ENCODE assay signal across 18 cellular contexts in the genomic region with DNA sequence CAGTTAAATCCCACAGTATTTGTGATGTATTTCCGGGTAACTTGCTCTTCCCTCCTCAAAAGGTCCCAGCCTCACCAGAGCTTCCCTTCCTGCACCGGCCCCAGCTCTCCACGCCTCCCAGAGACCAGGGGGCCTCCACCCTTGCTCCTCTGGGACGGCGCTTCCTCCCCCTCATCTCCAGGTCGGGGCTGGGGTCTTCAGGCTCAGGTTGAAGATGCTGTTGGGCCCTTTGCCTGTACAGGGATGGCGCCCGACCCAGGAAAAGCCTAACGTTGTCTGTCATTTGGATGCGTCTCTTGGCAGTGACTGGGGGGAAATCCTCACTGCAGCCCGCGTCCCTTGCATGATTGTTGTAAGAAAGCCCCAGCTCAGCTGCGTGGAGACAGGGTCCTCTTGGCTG.
DNase-seq lines count a peak whose midpoint lies in the region; ATAC-seq and TF ChIP-seq lines count a peak whose summit lies in the region.
"Had no signal": no experiment of that assay in that cellular context is flagged by ENCODE, and none has a peak within 500 bp of the region (broad histone marks: within the 10 kb centered on the region; RNA-seq: fewer than 3 reads in every experiment).

No MANE protein-coding gene starts in this region.

- no peak overlapping the region for H3K27ac Mint-ChIP-seq in WTC11
- H3K27ac Mint-ChIP-seq: HFFc6 had no signal

- POLR2A ChIA-PET in WTC11 (lab: Charles Lee) = no interaction called here

- H3K4me1 Mint-ChIP-seq in WTC11 = no peaks in the 10 kb centered on the region

- H3K36me3 Mint-ChIP-seq in WTC11 = no peaks in the 10 kb centered on the region
- H3K36me3 Mint-ChIP-seq: CD4-positive, alpha-beta memory T cell had no signal

- peaks cover 58% of the 10 kb centered on the region for H3K4me1 ChIP-seq in BLaER1
- peaks cover 4% of the 10 kb centered on the region for H3K4me1 ChIP-seq in skeletal muscle satellite cell (ENCODE audit: control insufficient read depth, insufficient read depth, low read length)
- H3K4me1 ChIP-seq: HAP-1 had no signal

- no peak for TF ChIP-seq POLR2A in lower leg skin (IDR thresholded peaks at IDR 0.05)

- H3K9ac ChIP-seq in BLaER1 (no peak overlapping the region), skeletal muscle satellite cell (ENCODE audit: low read depth, low read length) (no peak overlapping the region)
- H3K9ac ChIP-seq: GM23248 had no signal

- intact Hi-C loops in lower leg skin (cut with DNase I; ENCODE audit: low total_unique reads) = loop anchor here (10.0 kb wide), 1 partner anchor 585 kb away; the partner anchor contains the start of gene SNTG2

- no peaks in the 10 kb centered on the region for H3K27me3 Mint-ChIP-seq in WTC11 (ENCODE audit: low read depth)

- no peaks in the 10 kb centered on the region for H3K9me3 Mint-ChIP-seq in WTC11
- H3K9me3 Mint-ChIP-seq: CD4-positive, alpha-beta memory T cell; HFFc6 had no signal

- H3K27me3 ChIP-seq in BLaER1 (no peaks in the 10 kb centered on the region), skeletal muscle satellite cell (ENCODE audit: control insufficient read depth, insufficient read depth, low read length) (peaks cover 14% of the 10 kb centered on the region)
- H3K27me3 ChIP-seq: BE2C had no signal

- no peak overlapping the region for H3K4me3 Mint-ChIP-seq in WTC11
- H3K4me3 Mint-ChIP-seq: CD4-positive, alpha-beta memory T cell; HFFc6 had no signal

- peaks cover 21% of the 10 kb centered on the region; the same call in 1 of the 2 replicates for H4K20me1 ChIP-seq in BLaER1

- H3K4me3 ChIP-seq in BLaER1 = no peak overlapping the region
- no peak overlapping the region for H3K4me3 ChIP-seq in skeletal muscle satellite cell (ENCODE audit: low read length)
- H3K4me3 ChIP-seq in lower leg skin (ENCODE audit: low read depth, poor library complexity, severe bottlenecking) = no peak overlapping the region
- H3K4me3 ChIP-seq: GM23248, HAP-1 had no signal

- H3K27ac ChIP-seq in BLaER1 = no peak overlapping the region
- H3K27ac ChIP-seq: GM23248 had no signal

- 82 to 89% methylated on average over 13 of the region's 13 CpGs for WGBS in lower leg skin, 2 donors

- DNase-seq in WTC11 (ENCODE audit: low spot score) (peak; percentile 6), lower leg skin (ENCODE audit: low spot score in 2 of 2) (no peak), NOMO-1 treated with DMSO at 0.1 percent for 48 hours (lab: John Stamatoyannopoulos, UW; ENCODE audit: unreplicated experiment) (no peak)
- DNase-seq: AML-193, BE2C, C1 segment of cervical spinal cord, Calu3, COR-L47, DMS53, DMS79 treated with DMSO at 0.1 percent for 48 hours, GF-D8, GM23248, HFFc6 had no signal

- ATAC-seq in WTC11 (no peak), GM19395 (IDR thresholded peaks at IDR 0.05; ENCODE audit: unreplicated experiment) (no peak)

- TF ChIP-seq CTCF in WTC11 (IDR thresholded peaks at IDR 0.05) (no peak), lower leg skin (IDR thresholded peaks at IDR 0.05) (no peak)

- H3K36me3 ChIP-seq in BLaER1 (no peaks in the 10 kb centered on the region), skeletal muscle satellite cell (ENCODE audit: insufficient read depth, low read length) (no peaks in the 10 kb centered on the region)
- H3K36me3 ChIP-seq: BE2C, HAP-1 had no signal

- H3K4me2 ChIP-seq in BLaER1 = peak overlapping the region; percentile 72; the same call in 1 of the 2 replicates
- peak overlapping the region; percentile 74 for H3K4me2 ChIP-seq in skeletal muscle satellite cell (ENCODE audit: low read length)

- H3K9me3 ChIP-seq in BLaER1 = no peaks in the 10 kb centered on the region
- no peaks in the 10 kb centered on the region for H3K9me3 ChIP-seq in skeletal muscle satellite cell (replicated peaks; ENCODE audit: low read length)
- H3K9me3 ChIP-seq: BE2C, HAP-1 had no signal

- CTCF ChIA-PET in WTC11 (lab: Charles Lee) = interaction anchor here (0.6 to 1.5 kb wide), 3 partner anchors 11 to 19 kb away, joined by 3 to 12 read pairs (median 3); no protein-coding TSS in a partner anchor

TF ChIP-seq in WTC11, 78 proteins besides CTCF, POLR2A, EP300 and RAD21:
- no peak for TF ChIP-seq OVOL2 (CRISPR knock-in tag; IDR thresholded peaks at IDR 0.05; ENCODE audit: borderline replicate concordance)
- TF ChIP-seq SOX15 (CRISPR knock-in tag; IDR thresholded peaks at IDR 0.05) = no peak
- no peak for TF ChIP-seq TP53 (CRISPR knock-in tag; IDR thresholded peaks at IDR 0.05)
- no peak for TF ChIP-seq MLX (CRISPR knock-in tag; IDR thresholded peaks at IDR 0.05)
